Comparison of ENCODE assay signal across 1 cellular context in the genomic region with DNA sequence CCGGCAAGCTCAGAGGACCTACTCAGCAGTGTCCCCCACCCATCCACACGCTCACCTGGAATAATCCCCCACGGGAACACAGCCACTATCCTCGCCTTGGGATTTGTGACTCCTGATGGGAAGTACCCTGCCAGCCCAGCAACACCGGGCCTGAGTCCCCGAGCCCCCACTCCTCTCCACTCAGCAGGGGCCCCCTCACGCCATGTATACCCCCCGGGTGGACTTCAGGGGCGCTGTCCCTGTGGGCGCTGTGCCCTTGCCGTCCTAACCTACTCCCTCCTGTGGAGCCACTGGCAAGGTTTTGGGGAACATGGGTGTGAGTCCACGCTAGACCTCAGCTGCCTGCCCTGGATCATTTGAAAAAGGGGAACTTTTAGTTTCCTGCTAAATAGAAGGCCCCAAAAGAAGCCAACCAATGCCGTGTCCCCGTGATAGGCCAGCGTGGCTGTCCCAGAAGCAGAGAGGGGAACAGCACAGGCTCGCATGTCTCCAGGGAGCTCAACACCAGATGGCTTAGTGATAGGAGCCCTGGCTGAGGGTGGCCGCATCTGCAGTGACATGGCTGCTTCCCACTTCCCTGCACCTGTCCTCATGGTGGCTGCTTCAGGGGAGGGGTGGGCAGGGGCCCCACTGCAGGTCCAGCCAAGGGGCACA.
TF ChIP-seq lines count a peak whose summit lies in the region.

No MANE protein-coding gene starts in this region.

TF ChIP-seq in H1, 55 proteins besides CTCF, POLR2A, EP300 and RAD21 (continued from another document):
- TF ChIP-seq, protein P1, sequence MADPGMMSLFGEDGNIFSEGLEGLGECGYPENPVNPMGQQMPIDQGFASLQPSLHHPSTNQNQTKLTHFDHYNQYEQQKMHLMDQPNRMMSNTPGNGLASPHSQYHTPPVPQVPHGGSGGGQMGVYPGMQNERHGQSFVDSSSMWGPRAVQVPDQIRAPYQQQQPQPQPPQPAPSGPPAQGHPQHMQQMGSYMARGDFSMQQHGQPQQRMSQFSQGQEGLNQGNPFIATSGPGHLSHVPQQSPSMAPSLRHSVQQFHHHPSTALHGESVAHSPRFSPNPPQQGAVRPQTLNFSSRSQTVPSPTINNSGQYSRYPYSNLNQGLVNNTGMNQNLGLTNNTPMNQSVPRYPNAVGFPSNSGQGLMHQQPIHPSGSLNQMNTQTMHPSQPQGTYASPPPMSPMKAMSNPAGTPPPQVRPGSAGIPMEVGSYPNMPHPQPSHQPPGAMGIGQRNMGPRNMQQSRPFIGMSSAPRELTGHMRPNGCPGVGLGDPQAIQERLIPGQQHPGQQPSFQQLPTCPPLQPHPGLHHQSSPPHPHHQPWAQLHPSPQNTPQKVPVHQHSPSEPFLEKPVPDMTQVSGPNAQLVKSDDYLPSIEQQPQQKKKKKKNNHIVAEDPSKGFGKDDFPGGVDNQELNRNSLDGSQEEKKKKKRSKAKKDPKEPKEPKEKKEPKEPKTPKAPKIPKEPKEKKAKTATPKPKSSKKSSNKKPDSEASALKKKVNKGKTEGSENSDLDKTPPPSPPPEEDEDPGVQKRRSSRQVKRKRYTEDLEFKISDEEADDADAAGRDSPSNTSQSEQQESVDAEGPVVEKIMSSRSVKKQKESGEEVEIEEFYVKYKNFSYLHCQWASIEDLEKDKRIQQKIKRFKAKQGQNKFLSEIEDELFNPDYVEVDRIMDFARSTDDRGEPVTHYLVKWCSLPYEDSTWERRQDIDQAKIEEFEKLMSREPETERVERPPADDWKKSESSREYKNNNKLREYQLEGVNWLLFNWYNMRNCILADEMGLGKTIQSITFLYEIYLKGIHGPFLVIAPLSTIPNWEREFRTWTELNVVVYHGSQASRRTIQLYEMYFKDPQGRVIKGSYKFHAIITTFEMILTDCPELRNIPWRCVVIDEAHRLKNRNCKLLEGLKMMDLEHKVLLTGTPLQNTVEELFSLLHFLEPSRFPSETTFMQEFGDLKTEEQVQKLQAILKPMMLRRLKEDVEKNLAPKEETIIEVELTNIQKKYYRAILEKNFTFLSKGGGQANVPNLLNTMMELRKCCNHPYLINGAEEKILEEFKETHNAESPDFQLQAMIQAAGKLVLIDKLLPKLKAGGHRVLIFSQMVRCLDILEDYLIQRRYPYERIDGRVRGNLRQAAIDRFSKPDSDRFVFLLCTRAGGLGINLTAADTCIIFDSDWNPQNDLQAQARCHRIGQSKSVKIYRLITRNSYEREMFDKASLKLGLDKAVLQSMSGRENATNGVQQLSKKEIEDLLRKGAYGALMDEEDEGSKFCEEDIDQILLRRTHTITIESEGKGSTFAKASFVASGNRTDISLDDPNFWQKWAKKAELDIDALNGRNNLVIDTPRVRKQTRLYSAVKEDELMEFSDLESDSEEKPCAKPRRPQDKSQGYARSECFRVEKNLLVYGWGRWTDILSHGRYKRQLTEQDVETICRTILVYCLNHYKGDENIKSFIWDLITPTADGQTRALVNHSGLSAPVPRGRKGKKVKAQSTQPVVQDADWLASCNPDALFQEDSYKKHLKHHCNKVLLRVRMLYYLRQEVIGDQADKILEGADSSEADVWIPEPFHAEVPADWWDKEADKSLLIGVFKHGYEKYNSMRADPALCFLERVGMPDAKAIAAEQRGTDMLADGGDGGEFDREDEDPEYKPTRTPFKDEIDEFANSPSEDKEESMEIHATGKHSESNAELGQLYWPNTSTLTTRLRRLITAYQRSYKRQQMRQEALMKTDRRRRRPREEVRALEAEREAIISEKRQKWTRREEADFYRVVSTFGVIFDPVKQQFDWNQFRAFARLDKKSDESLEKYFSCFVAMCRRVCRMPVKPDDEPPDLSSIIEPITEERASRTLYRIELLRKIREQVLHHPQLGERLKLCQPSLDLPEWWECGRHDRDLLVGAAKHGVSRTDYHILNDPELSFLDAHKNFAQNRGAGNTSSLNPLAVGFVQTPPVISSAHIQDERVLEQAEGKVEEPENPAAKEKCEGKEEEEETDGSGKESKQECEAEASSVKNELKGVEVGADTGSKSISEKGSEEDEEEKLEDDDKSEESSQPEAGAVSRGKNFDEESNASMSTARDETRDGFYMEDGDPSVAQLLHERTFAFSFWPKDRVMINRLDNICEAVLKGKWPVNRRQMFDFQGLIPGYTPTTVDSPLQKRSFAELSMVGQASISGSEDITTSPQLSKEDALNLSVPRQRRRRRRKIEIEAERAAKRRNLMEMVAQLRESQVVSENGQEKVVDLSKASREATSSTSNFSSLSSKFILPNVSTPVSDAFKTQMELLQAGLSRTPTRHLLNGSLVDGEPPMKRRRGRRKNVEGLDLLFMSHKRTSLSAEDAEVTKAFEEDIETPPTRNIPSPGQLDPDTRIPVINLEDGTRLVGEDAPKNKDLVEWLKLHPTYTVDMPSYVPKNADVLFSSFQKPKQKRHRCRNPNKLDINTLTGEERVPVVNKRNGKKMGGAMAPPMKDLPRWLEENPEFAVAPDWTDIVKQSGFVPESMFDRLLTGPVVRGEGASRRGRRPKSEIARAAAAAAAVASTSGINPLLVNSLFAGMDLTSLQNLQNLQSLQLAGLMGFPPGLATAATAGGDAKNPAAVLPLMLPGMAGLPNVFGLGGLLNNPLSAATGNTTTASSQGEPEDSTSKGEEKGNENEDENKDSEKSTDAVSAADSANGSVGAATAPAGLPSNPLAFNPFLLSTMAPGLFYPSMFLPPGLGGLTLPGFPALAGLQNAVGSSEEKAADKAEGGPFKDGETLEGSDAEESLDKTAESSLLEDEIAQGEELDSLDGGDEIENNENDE (IDR thresholded peaks at IDR 0.05; ENCODE audit: insufficient replicate concordance, low read length) = no peak
- TF ChIP-seq SIRT6 (IDR thresholded peaks at IDR 0.05; ENCODE audit: low read length) = no peak
- TF ChIP-seq TAF1 (IDR thresholded peaks at IDR 0.05; ENCODE audit: low read depth, low read length) = no peak
- TF ChIP-seq SIN3A (conservative IDR thresholded peaks at IDR 0.05 in 1 of 2, IDR thresholded peaks at IDR 0.05 in 1 of 2; ENCODE audit: low read depth in 1 of 2, low read length in 2 of 2) = no peak
- no peak for TF ChIP-seq RBBP5 (IDR thresholded peaks at IDR 0.05; ENCODE audit: borderline replicate concordance, low read depth, low read length)
- TF ChIP-seq, protein P2, sequence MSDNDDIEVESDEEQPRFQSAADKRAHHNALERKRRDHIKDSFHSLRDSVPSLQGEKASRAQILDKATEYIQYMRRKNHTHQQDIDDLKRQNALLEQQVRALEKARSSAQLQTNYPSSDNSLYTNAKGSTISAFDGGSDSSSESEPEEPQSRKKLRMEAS (IDR thresholded peaks at IDR 0.05) = no peak
- TF ChIP-seq BCL11A (IDR thresholded peaks at IDR 0.05; ENCODE audit: low read depth in 2 of 2, low read length in 2 of 2) = no peak
- TF ChIP-seq TCF12 (IDR thresholded peaks at IDR 0.05; ENCODE audit: low read depth, low read length) = no peak
- TF ChIP-seq, protein P3, sequence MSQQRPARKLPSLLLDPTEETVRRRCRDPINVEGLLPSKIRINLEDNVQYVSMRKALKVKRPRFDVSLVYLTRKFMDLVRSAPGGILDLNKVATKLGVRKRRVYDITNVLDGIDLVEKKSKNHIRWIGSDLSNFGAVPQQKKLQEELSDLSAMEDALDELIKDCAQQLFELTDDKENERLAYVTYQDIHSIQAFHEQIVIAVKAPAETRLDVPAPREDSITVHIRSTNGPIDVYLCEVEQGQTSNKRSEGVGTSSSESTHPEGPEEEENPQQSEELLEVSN (IDR thresholded peaks at IDR 0.05) = no peak
- no peak for TF ChIP-seq ZNF274 (IDR thresholded peaks at IDR 0.05; ENCODE audit: borderline replicate concordance, extremely low read depth, low read length)
- TF ChIP-seq SP1 (IDR thresholded peaks at IDR 0.05; ENCODE audit: low read depth, low read length) = no peak
